Comparison of ENCODE assay signal across 8 cellular contexts in genomic region chr1:113928950-113929749, GRCh38. TPM values are rescaled to one million over a fixed set of nuclear protein-coding genes. Genes with fewer than 3 reads are reported as not detected.
DNase-seq lines count a peak whose midpoint lies in the region; ATAC-seq, FAIRE-seq and TF ChIP-seq lines count a peak whose summit lies in the region.

HIPK1 (plus strand) TSS chr1:113929324.

- peaks cover 45% of the 10 kb centered on the region for H3K79me2 ChIP-seq in SU-DHL-6 (ENCODE audit: insufficient read depth, low read length)

- 0% methylated on average over 59 to 60 of the region's 60 CpGs for WGBS in pancreas, 2 donors
- WGBS in thyroid gland, 2 donors, result 0% methylated on average over 17 to 25 of the region's 60 CpGs

- peaks cover 4% of the 10 kb centered on the region; the same call in 1 of the 2 replicates for H4K20me1 ChIP-seq in SU-DHL-6 (ENCODE audit: low read depth, low read length)

- POLR2A ChIA-PET in activated naive CD8-positive, alpha-beta T cell treated with anti-CD3 and anti-CD28 coated beads, Interleukin-2, amount 10 ng/mL, durations not matched to agents 7 days and 5 days (lab: Charles Lee), result interaction anchor here (0.7 to 5.8 kb wide), 21 partner anchors 11 to 170 kb away, joined by 3 to 148 read pairs (median 8); partner anchors contain the start of genes AP4B1, DCLRE1B, PHTF1 and RSBN1

- peaks cover 39% of the 10 kb centered on the region for H3K4me1 Mint-ChIP-seq in activated naive CD8-positive, alpha-beta T cell treated with anti-CD3 and anti-CD28 coated beads, Interleukin-2, amount 10 ng/mL, durations not matched to agents 7 days and 5 days

- H3K4me2 ChIP-seq in SU-DHL-6 (ENCODE audit: low read depth, low read length, poor library complexity, severe bottlenecking), result peak within 1 kb of the TSS; percentile 62

- peak within 1 kb of the TSS; percentile 56 for H2AFZ ChIP-seq in SU-DHL-6 (ENCODE audit: low read depth, low read length, severe bottlenecking)

- FAIRE-seq in pancreas (lab: Jason Lieb, UNC), result no peak

- intact Hi-C loops in head of caudate nucleus (cut with DNase I), result loop anchor here (1.0 kb wide), 1 partner anchor 24 kb away; the partner anchor contains the start of gene DCLRE1B
- intact Hi-C loops in pancreas (cut with DNase I), result no loop called here
- intact Hi-C loops in thyroid gland (cut with DNase I), result loop anchor here (2.0 kb wide), 1 partner anchor 24 kb away; the partner anchor contains the start of genes AP4B1 and DCLRE1B

- H3K36me3 ChIP-seq in SU-DHL-6 (ENCODE audit: low read length), result no peaks in the 10 kb centered on the region
- no peaks in the 10 kb centered on the region for H3K36me3 ChIP-seq in pancreas
- no peaks in the 10 kb centered on the region for H3K36me3 ChIP-seq in thyroid gland

- no peak for TF ChIP-seq CTCF in GM12864 (IDR thresholded peaks at IDR 0.05; ENCODE audit: low read depth, low read length, missing control alignments)
- TF ChIP-seq CTCF in SU-DHL-6 (IDR thresholded peaks at IDR 0.05; ENCODE audit: insufficient read depth, low read length, poor library complexity, severe bottlenecking), result no peak
- TF ChIP-seq CTCF in pancreas (IDR thresholded peaks at IDR 0.05), result no peak
- TF ChIP-seq CTCF in thyroid gland (IDR thresholded peaks at IDR 0.05), result peak in 1 of 6 experiments; percentile 32

- TF ChIP-seq POLR2A in thyroid gland (IDR thresholded peaks at IDR 0.05), result peak in 1 of 2 donors; percentile 84

- H3K4me3 ChIP-seq in GM12864 (ENCODE audit: low read depth, low read length), result peak within 1 kb of the TSS; percentile 87
- peak within 1 kb of the TSS; percentile 81 for H3K4me3 ChIP-seq in SU-DHL-6 (ENCODE audit: insufficient read depth, low read length, poor library complexity, severe bottlenecking)
- H3K4me3 ChIP-seq in pancreas, result peak within 1 kb of the TSS; percentile 76 to 91 (median 86)
- H3K4me3 ChIP-seq in thyroid gland (replicated peaks in 1 of 3), result peak within 1 kb of the TSS; percentile 62 to 96 (median 95)

- H3F3A ChIP-seq in SU-DHL-6 (ENCODE audit: insufficient read depth), result peaks cover 7% of the 10 kb centered on the region; the same call in 1 of the 2 replicates

- H3K27me3 ChIP-seq in SU-DHL-6 (ENCODE audit: low read length) (no peaks in the 10 kb centered on the region), pancreas (no peaks in the 10 kb centered on the region), thyroid gland (no peaks in the 10 kb centered on the region)

- H3K4me3 Mint-ChIP-seq in activated naive CD8-positive, alpha-beta T cell treated with anti-CD3 and anti-CD28 coated beads, Interleukin-2, amount 10 ng/mL, durations not matched to agents 7 days and 5 days, result peak within 1 kb of the TSS; percentile 97

- peak within 1 kb of the TSS; percentile 56 for H3K27ac ChIP-seq in SU-DHL-6 (ENCODE audit: low read depth, low read length)
- H3K27ac ChIP-seq in pancreas, result peak within 1 kb of the TSS; percentile 62 to 97 (median 96)
- peak within 1 kb of the TSS; percentile 82 to 94 (median 88) for H3K27ac ChIP-seq in thyroid gland

- H3K9me3 Mint-ChIP-seq in activated naive CD8-positive, alpha-beta T cell treated with anti-CD3 and anti-CD28 coated beads, Interleukin-2, amount 10 ng/mL, durations not matched to agents 7 days and 5 days, result no peaks in the 10 kb centered on the region

- H3K9me2 ChIP-seq in SU-DHL-6 (replicated peaks; ENCODE audit: insufficient read depth, low read length), result no peaks in the 10 kb centered on the region

- peak within 1 kb of the TSS; percentile 68 for H3K9ac ChIP-seq in SU-DHL-6 (ENCODE audit: low read length)

- H3K4me1 ChIP-seq in pancreas (peaks cover 26 to 43% (median 38%) of the 10 kb centered on the region in 3 donors), thyroid gland (peaks cover 26 to 29% of the 10 kb centered on the region in 2 donors)

- H3K36me3 Mint-ChIP-seq in activated naive CD8-positive, alpha-beta T cell treated with anti-CD3 and anti-CD28 coated beads, Interleukin-2, amount 10 ng/mL, durations not matched to agents 7 days and 5 days, result peaks cover 11% of the 10 kb centered on the region

- H3K27me3 Mint-ChIP-seq in activated naive CD8-positive, alpha-beta T cell treated with anti-CD3 and anti-CD28 coated beads, Interleukin-2, amount 10 ng/mL, durations not matched to agents 7 days and 5 days, result no peaks in the 10 kb centered on the region

- DNase-seq in GM12864 (ENCODE audit: low read depth) (peak; percentile 56), NCI-H1105 treated with DMSO at 0.1 percent for 48 hours (lab: John Stamatoyannopoulos, UW) (peak; percentile 89), head of caudate nucleus (peak; percentile 86 to 98 (median 95)), pancreas (peak; percentile 91 to 96 (median 94)), thyroid gland (peak; percentile 89 to 95)
- peak; percentile 94 for DNase-seq in activated naive CD8-positive, alpha-beta T cell treated with anti-CD3 and anti-CD28 coated beads, Interleukin-2, amount 10 ng/mL, durations not matched to agents 7 days and 5 days

- no peaks in the 10 kb centered on the region for H3K9me3 ChIP-seq in SU-DHL-6 (ENCODE audit: insufficient read depth, low read length)
- no peaks in the 10 kb centered on the region for H3K9me3 ChIP-seq in pancreas
- H3K9me3 ChIP-seq in thyroid gland, result no peaks in the 10 kb centered on the region

- peak; percentile 75 for ATAC-seq in HG02642 (IDR thresholded peaks at IDR 0.05; ENCODE audit: poor library complexity, unreplicated experiment)
- ATAC-seq in activated naive CD8-positive, alpha-beta T cell treated with anti-CD3 and anti-CD28 coated beads, Interleukin-2, amount 10 ng/mL, durations not matched to agents 7 days and 5 days (ENCODE audit: low read depth), result peak; percentile 66
- peak; percentile 88 to 92 (median 90) for ATAC-seq in pancreas

- peak within 1 kb of the TSS; percentile 99 for H3K27ac Mint-ChIP-seq in activated naive CD8-positive, alpha-beta T cell treated with anti-CD3 and anti-CD28 coated beads, Interleukin-2, amount 10 ng/mL, durations not matched to agents 7 days and 5 days

RNA-seq across cellular contexts. Expression of gene HIPK1, which starts in this region (rescaled TPM):
- total RNA-seq in activated naive CD8-positive, alpha-beta T cell treated with anti-CD3 and anti-CD28 coated beads, Interleukin-2, amount 10 ng/mL, durations not matched to agents 7 days and 5 days, result 10 to 100 TPM; 93.0 to 99.4 TPM
- 10 to 100 TPM; 27.9 to 42.1 (median 30.4) TPM for total RNA-seq in pancreas
- 10 to 100 TPM in 1 of 2 donors, 1 to 10 TPM in 1; 6.8 to 16.5 TPM for polyA plus RNA-seq in pancreas
- total RNA-seq in thyroid gland, result 100 to 1,000 TPM in 1 of 4 donors, 10 to 100 TPM in 3; 65.8 to 102 (median 84.7) TPM

Comparison
In these comparisons a context has a peak if more than half of its experiments do, and no peak if none do; other contexts are left out.
1. Peak in every context shown above with its lines: DNase-seq, ATAC-seq, H3K4me3 ChIP-seq and H3K27ac ChIP-seq.
2. intact Hi-C loops: an anchor here in head of caudate nucleus (1.0 kb wide) and thyroid gland (2.0 kb wide); none called in pancreas.